10 cellular contexts compared by ENCODE assay signal in genomic region chr3:23567917-23568316, GRCh38.
DNase-seq lines count a peak whose midpoint lies in the region; ATAC-seq lines count a peak whose summit lies in the region.
"Had no signal": no experiment of that assay in that cellular context is flagged by ENCODE, and none has a peak within 500 bp of the region (broad histone marks: within the 10 kb centered on the region; RNA-seq: fewer than 3 reads in every experiment).

No MANE protein-coding gene starts in this region.

- DNase-seq in CD1c-positive myeloid dendritic cell (ENCODE audit: extremely low spot score) (peak; percentile 12), amniotic epithelial cell (ENCODE audit: low read depth) (peak; percentile 91), kidney tubule cell (ENCODE audit: low spot score) (peak; percentile 98), cerebellar cortex (ENCODE audit: low spot score) (no peak), NCI-H1930 (lab: John Stamatoyannopoulos, UW) (no peak), HT-29 (ENCODE audit: low spot score) (no peak)
- no peak for DNase-seq in stimulated activated CD4-positive, alpha-beta T cell treated with anti-CD3 and anti-CD28 coated beads, Interleukin-15, amount 100 ng/mL, for 24 hours
- DNase-seq: activated CD4-positive, alpha-beta T cell treated with anti-CD3 and anti-CD28 coated beads, Interleukin-2, amount 50 U/mL, for 1 hour; NCI-H1436 treated with DMSO at 0.1 percent for 48 hours had no signal

- ATAC-seq in HG03175 (IDR thresholded peaks at IDR 0.05; ENCODE audit: unreplicated experiment) = peak; percentile 58

Comparison
In these comparisons a context has a peak if more than half of its experiments do, and no peak if none do; other contexts are left out.
1. DNase-seq: peak in CD1c-positive myeloid dendritic cell (single experiment), amniotic epithelial cell (single experiment) and kidney tubule cell (single experiment); none in cerebellar cortex (single experiment), NCI-H1930 (0 of 2), HT-29 (single experiment) and stimulated activated CD4-positive, alpha-beta T cell treated with anti-CD3 and anti-CD28 coated beads, Interleukin-15, amount 100 ng/mL, for 24 hours (single experiment).